ENCODE assay signal across 8 cellular contexts in the genomic region with DNA sequence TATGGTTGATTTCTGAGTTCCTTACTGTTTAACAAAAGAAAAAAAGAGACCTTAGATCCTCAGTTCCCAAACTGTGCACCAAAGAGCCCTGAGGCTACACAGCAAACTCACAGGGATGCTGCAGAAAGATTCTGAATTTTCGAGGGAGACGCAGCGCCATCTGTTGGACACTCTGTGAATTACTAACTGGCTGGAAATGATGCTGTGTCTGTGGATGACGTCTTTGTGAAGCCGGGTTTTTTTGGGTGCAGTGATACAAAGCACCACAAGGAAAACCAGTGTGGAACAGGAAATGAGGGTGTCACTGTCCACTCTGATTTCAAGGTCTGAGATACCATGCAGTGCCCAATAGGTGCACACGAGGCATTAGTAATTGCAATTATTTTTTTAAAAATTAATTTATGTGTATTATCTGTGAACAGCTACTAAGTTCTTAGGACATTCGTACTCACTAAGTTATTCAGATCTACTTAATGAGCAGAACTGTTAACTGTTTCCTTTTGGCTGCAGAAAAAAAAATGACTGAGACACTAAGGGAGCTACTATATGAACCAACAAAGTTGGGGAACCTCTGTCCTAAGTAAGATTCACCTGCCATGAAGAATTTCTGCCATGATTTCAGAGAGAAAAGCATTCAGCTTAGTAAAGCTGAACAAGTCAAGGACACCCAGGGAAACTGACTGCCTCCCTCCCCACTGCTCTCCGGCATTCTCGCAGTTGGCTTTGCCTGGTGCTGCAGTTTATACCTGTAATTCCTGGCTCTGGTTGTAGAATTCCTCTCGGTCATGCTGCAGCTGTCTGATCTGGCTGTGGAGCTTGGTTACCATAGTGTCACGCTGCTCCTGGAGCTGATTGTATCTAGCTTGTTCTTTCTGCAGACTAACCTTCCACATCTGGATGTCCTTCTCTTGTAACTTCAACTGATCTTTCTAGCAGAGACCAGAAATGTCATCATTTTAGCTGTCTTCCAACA. TPM values are rescaled to one million over a fixed set of nuclear protein-coding genes. Genes with fewer than 3 reads are reported as not detected.
DNase-seq lines count a peak whose midpoint lies in the region; ATAC-seq and FAIRE-seq lines count a peak whose summit lies in the region.

No MANE protein-coding gene starts in this region.

- DNase-seq in DMS53 treated with DMSO at 0.1 percent for 48 hours (lab: John Stamatoyannopoulos, UW; ENCODE audit: unreplicated experiment) (peak; percentile 61), NOMO-1 (lab: John Stamatoyannopoulos, UW; ENCODE audit: unreplicated experiment in 2 of 2) (peak; percentile 21 to 75), mucosa of gallbladder (ENCODE audit: low spot score) (peak; percentile 74)
- peak; percentile 45 to 47 for DNase-seq in activated CD8-positive, alpha-beta memory T cell treated with anti-CD3 and anti-CD28 coated beads for 4 hours (ENCODE audit: low read depth in 2 of 2)
- peak; percentile 49 to 52 for DNase-seq in stimulated activated CD8-positive, alpha-beta memory T cell treated with anti-CD3 and anti-CD28 coated beads, Interleukin-7, amount 100 ng/mL, for 1 hour (ENCODE audit: low read depth in 2 of 2)

- peak; percentile 61 for FAIRE-seq in endometrium (lab: Jason Lieb, UNC)

- ATAC-seq in HG03354 (IDR thresholded peaks at IDR 0.05; ENCODE audit: poor library complexity, severe bottlenecking, unreplicated experiment) = peak; percentile 81
- no peak for ATAC-seq in GM21526 (IDR thresholded peaks at IDR 0.05; ENCODE audit: low FRiP score, unreplicated experiment)

RNA-seq across cellular contexts. Expression of a gene that starts 23.4 kb away (rescaled TPM):
- 10.4 TPM for total RNA-seq in mucosa of gallbladder

RNA-seq across cellular contexts. Expression of a gene that starts 24.1 kb away (rescaled TPM):
- 0.98 TPM for total RNA-seq in mucosa of gallbladder

RNA-seq across cellular contexts. Expression of a gene that starts 42.3 kb away (rescaled TPM):
- total RNA-seq in mucosa of gallbladder = 54.0 TPM
